ENCODE assay signal across 8 cellular contexts in the genomic region with DNA sequence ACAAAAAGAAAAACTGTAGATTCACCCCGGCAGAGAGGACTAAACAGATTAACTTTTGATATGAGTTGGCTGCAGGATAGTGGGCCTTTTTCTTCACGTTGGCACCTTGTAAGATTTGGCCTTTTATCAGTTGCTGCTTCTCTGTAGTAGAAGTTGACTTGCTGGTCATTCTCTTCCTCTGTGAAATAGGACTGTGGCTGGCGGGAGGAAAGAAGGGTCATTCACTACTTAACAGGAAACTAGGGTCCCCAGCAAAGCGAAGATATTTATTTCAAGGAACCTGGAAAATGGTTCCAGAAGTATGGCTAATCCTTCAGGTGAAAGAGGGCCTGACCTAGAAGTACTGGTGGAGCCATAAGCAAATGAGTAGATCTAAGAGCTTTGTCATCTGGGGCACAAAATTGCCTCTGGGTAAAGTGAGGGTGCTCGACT. TPM values are rescaled to one million over a fixed set of nuclear protein-coding genes. Genes with fewer than 3 reads are reported as not detected.
DNase-seq lines count a peak whose midpoint lies in the region; ATAC-seq and TF ChIP-seq lines count a peak whose summit lies in the region.

No MANE protein-coding gene starts in this region.

- peak overlapping the region; percentile 92 for H3K27ac Mint-ChIP-seq in activated naive CD4-positive, alpha-beta T cell treated with anti-CD3 and anti-CD28 coated beads, Interleukin-2, amount 10 ng/mL, durations not matched to agents 7 days and 5 days

- ATAC-seq in right lobe of liver = no peak
- no peak for ATAC-seq in activated CD4-positive, CD25-positive, alpha-beta regulatory T cell treated with anti-CD3 and anti-CD28 coated beads, Interleukin-2, amount 50 U/mL, for 24 hours

- H3K4me1 ChIP-seq in adipocyte (ENCODE audit: control insufficient read depth, insufficient read depth, low read length) (peaks cover 20% of the 10 kb centered on the region), right lobe of liver (peaks cover 0 to 13% (median 3%) of the 10 kb centered on the region in 4 donors), transverse colon (peaks cover 0 to 25% (median 19%) of the 10 kb centered on the region in 4 donors)

- intact Hi-C loops in right lobe of liver (cut with DNase I) = no loop called here
- intact Hi-C loops in transverse colon (cut with DNase I; ENCODE audit: low total_unique reads) = no loop called here

- TF ChIP-seq EP300 in transverse colon (IDR thresholded peaks at IDR 0.05; ENCODE audit: low read depth) = no peak

- peak overlapping the region; percentile 92 for H3K4me3 ChIP-seq in adipocyte (ENCODE audit: low read length)
- peak overlapping the region; percentile 91 to 94 (median 93) for H3K4me3 ChIP-seq in right lobe of liver
- H3K4me3 ChIP-seq in transverse colon = peak overlapping the region in 3 of 4 donors; percentile 73 to 92 (median 84)

- H3K4me1 Mint-ChIP-seq in activated naive CD4-positive, alpha-beta T cell treated with anti-CD3 and anti-CD28 coated beads, Interleukin-2, amount 10 ng/mL, durations not matched to agents 7 days and 5 days = peaks cover 22% of the 10 kb centered on the region

- H3K4me3 Mint-ChIP-seq in activated naive CD4-positive, alpha-beta T cell treated with anti-CD3 and anti-CD28 coated beads, Interleukin-2, amount 10 ng/mL, durations not matched to agents 7 days and 5 days = peak overlapping the region; percentile 80

- H3K27ac ChIP-seq in right lobe of liver (peak overlapping the region; percentile 82 to 88 (median 87)), transverse colon (peak overlapping the region; percentile 94 to 97 (median 96))

- CTCF ChIA-PET in activated naive CD4-positive, alpha-beta T cell treated with anti-CD3 and anti-CD28 coated beads, Interleukin-2, amount 10 ng/mL, durations not matched to agents 7 days and 5 days (lab: Charles Lee) = interaction anchor here (0.7 kb wide), 1 partner anchor 151 kb away, joined by 3 read pairs; no protein-coding TSS in a partner anchor

- H3K36me3 Mint-ChIP-seq in activated naive CD4-positive, alpha-beta T cell treated with anti-CD3 and anti-CD28 coated beads, Interleukin-2, amount 10 ng/mL, durations not matched to agents 7 days and 5 days = peaks cover 27% of the 10 kb centered on the region

- H3K9ac ChIP-seq in adipocyte (ENCODE audit: low read length) = peak overlapping the region; percentile 95

- in situ Hi-C loops in transverse colon (cut with MboI; ENCODE audit: low pct_ligation_motif_present in 1 of 4, low pct_unique_long_range_greater_than_20kb in 1 of 4, low sequenced_read_pairs in 3 of 4) = no loop called here

- H3K27me3 Mint-ChIP-seq in activated naive CD4-positive, alpha-beta T cell treated with anti-CD3 and anti-CD28 coated beads, Interleukin-2, amount 10 ng/mL, durations not matched to agents 7 days and 5 days = no peaks in the 10 kb centered on the region

- H3K27me3 ChIP-seq in adipocyte (replicated peaks; ENCODE audit: control insufficient read depth, insufficient read depth, low read length) (no peaks in the 10 kb centered on the region), right lobe of liver (no peaks in the 10 kb centered on the region), transverse colon (no peaks in the 10 kb centered on the region)

- H3K9me3 ChIP-seq in adipocyte (ENCODE audit: control insufficient read depth, low read length) = no peaks in the 10 kb centered on the region
- no peaks in the 10 kb centered on the region for H3K9me3 ChIP-seq in right lobe of liver
- no peaks in the 10 kb centered on the region for H3K9me3 ChIP-seq in transverse colon

- WGBS in right lobe of liver (ENCODE audit: insufficient coverage, low coverage, low lambda C conversion rate, missing lambda C conversion rate) = 45% methylated on average over 5 of the region's 5 CpGs
- WGBS in transverse colon (ENCODE audit: low coverage in 1 of 2), 2 donors = 48 to 67% methylated on average over 4 to 5 of the region's 5 CpGs

- no peak for TF ChIP-seq CTCF in right lobe of liver (IDR thresholded peaks at IDR 0.05)
- no peak for TF ChIP-seq CTCF in transverse colon (IDR thresholded peaks at IDR 0.05)

- DNase-seq in activated naive CD4-positive, alpha-beta T cell treated with anti-CD3 and anti-CD28 coated beads, Interleukin-2, amount 10 ng/mL, durations not matched to agents 7 days and 5 days = no peak
- DNase-seq in activated naive CD4-positive, alpha-beta T cell treated with Interleukin-2 at 50 U/mL for 16 hours = no peak
- DNase-seq in adipocyte (ENCODE audit: low read depth) (no peak), right lobe of liver (no peak), transverse colon (no peak), AG08395 (ENCODE audit: low spot score) (no peak)
- no peak for DNase-seq in stimulated activated naive CD4-positive, alpha-beta T cell (lab: John Stamatoyannopoulos, UW)

- TF ChIP-seq POLR2A in right lobe of liver (IDR thresholded peaks at IDR 0.05) (no peak), transverse colon (IDR thresholded peaks at IDR 0.05) (no peak)

- H3K9me3 Mint-ChIP-seq in activated naive CD4-positive, alpha-beta T cell treated with anti-CD3 and anti-CD28 coated beads, Interleukin-2, amount 10 ng/mL, durations not matched to agents 7 days and 5 days = peaks cover 3% of the 10 kb centered on the region

- peaks cover 32% of the 10 kb centered on the region for H3K36me3 ChIP-seq in adipocyte (ENCODE audit: control insufficient read depth, insufficient read depth, low read length, severe bottlenecking)
- peaks cover 0 to 31% (median 10%) of the 10 kb centered on the region in 4 donors for H3K36me3 ChIP-seq in right lobe of liver
- peaks cover 0 to 31% (median 16%) of the 10 kb centered on the region in 4 donors for H3K36me3 ChIP-seq in transverse colon

RNA-seq across cellular contexts. Expression of a gene that starts 0.4 kb away (rescaled TPM):
- total RNA-seq in right lobe of liver (100 to 1,000 TPM; 149 to 204 (median 185) TPM), transverse colon (100 to 1,000 TPM in 3 of 4 donors, 10 to 100 TPM in 1; 88.4 to 391 (median 181) TPM)

RNA-seq across cellular contexts. Expression of a gene that starts 13.9 kb away (rescaled TPM):
- total RNA-seq in right lobe of liver = 10 to 100 TPM; 24.0 to 36.3 (median 27.4) TPM
- total RNA-seq in transverse colon = 10 to 100 TPM; 20.2 to 52.9 (median 30.0) TPM
